Comparison of ENCODE assay signal across 8 cellular contexts in genomic region chr11:113314389-113315301, GRCh38. TPM values are rescaled to one million over a fixed set of nuclear protein-coding genes. Genes with fewer than 3 reads are reported as not detected.
A peak's percentile ranks its signal among the peaks of the same experiment; 100 is the strongest.
DNase-seq lines count a peak whose midpoint lies in the region; ATAC-seq lines count a peak whose summit lies in the region.

A gene with protein sequence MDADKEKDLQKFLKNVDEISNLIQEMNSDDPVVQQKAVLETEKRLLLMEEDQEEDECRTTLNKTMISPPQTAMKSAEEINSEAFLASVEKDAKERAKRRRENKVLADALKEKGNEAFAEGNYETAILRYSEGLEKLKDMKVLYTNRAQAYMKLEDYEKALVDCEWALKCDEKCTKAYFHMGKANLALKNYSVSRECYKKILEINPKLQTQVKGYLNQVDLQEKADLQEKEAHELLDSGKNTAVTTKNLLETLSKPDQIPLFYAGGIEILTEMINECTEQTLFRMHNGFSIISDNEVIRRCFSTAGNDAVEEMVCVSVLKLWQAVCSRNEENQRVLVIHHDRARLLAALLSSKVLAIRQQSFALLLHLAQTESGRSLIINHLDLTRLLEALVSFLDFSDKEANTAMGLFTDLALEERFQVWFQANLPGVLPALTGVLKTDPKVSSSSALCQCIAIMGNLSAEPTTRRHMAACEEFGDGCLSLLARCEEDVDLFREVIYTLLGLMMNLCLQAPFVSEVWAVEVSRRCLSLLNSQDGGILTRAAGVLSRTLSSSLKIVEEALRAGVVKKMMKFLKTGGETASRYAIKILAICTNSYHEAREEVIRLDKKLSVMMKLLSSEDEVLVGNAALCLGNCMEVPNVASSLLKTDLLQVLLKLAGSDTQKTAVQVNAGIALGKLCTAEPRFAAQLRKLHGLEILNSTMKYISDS (plus strand): TSS chr11:113314583. CDS start chr11:113316258, 1,675 bp downstream.

- H3K36me3 Mint-ChIP-seq in IgD-negative memory B cell = peaks cover 9% of the 10 kb centered on the region
- peaks cover 10% of the 10 kb centered on the region for H3K36me3 Mint-ChIP-seq in activated naive CD4-positive, alpha-beta T cell treated with anti-CD3 and anti-CD28 coated beads, Interleukin-2, amount 10 ng/mL, durations not matched to agents 7 days and 5 days

- peak within 1 kb of the TSS; percentile 69 to 91 (median 76) for H3K27ac Mint-ChIP-seq in IgD-negative memory B cell
- H3K27ac Mint-ChIP-seq in activated naive CD4-positive, alpha-beta T cell treated with anti-CD3 and anti-CD28 coated beads, Interleukin-2, amount 10 ng/mL, durations not matched to agents 7 days and 5 days = peak within 1 kb of the TSS; percentile 77

- H3K4me3 ChIP-seq in SJSA1 = peak within 1 kb of the TSS; percentile 65

- H3K4me3 Mint-ChIP-seq in IgD-negative memory B cell = peak within 1 kb of the TSS; percentile 82 to 92 (median 87)
- H3K4me3 Mint-ChIP-seq in activated naive CD4-positive, alpha-beta T cell treated with anti-CD3 and anti-CD28 coated beads, Interleukin-2, amount 10 ng/mL, durations not matched to agents 7 days and 5 days = peak within 1 kb of the TSS; percentile 73

- peak within 1 kb of the TSS; percentile 75 for H3K27ac ChIP-seq in SJSA1

- peaks cover 14 to 27% (median 17%) of the 10 kb centered on the region in 3 donors for H3K4me1 Mint-ChIP-seq in IgD-negative memory B cell
- H3K4me1 Mint-ChIP-seq in activated naive CD4-positive, alpha-beta T cell treated with anti-CD3 and anti-CD28 coated beads, Interleukin-2, amount 10 ng/mL, durations not matched to agents 7 days and 5 days = peaks cover 18% of the 10 kb centered on the region

- peak; percentile 99 for ATAC-seq in GM21529 (IDR thresholded peaks at IDR 0.05; ENCODE audit: unreplicated experiment)

- H3K36me3 ChIP-seq in SJSA1 = no peaks in the 10 kb centered on the region

- no peaks in the 10 kb centered on the region for H3K9me3 ChIP-seq in SJSA1 (replicated peaks)

- no peaks in the 10 kb centered on the region for H3K9me3 Mint-ChIP-seq in IgD-negative memory B cell
- H3K9me3 Mint-ChIP-seq in activated naive CD4-positive, alpha-beta T cell treated with anti-CD3 and anti-CD28 coated beads, Interleukin-2, amount 10 ng/mL, durations not matched to agents 7 days and 5 days = no peaks in the 10 kb centered on the region

- peaks cover 19% of the 10 kb centered on the region for H3K4me1 ChIP-seq in SJSA1 (replicated peaks)

- no peaks in the 10 kb centered on the region for H3K27me3 ChIP-seq in SJSA1 (replicated peaks)

- DNase-seq in DMS153 treated with DMSO at 0.1 percent for 48 hours (lab: John Stamatoyannopoulos, UW; ENCODE audit: unreplicated experiment) (peak; percentile 93), SJSA1 (ENCODE audit: low read depth in 1 of 2, low spot score in 2 of 2) (peak; percentile 82 to 86), globus pallidus (ENCODE audit: low spot score) (peak; percentile 94), occipital lobe (lab: John Stamatoyannopoulos, UW) (peak; percentile 87), superior temporal gyrus (ENCODE audit: extremely low spot score) (peak; percentile 89)
- peak; percentile 94 for DNase-seq in activated naive CD4-positive, alpha-beta T cell treated with anti-CD3 and anti-CD28 coated beads, Interleukin-2, amount 10 ng/mL, durations not matched to agents 7 days and 5 days

- no peaks in the 10 kb centered on the region for H3K27me3 Mint-ChIP-seq in IgD-negative memory B cell
- no peaks in the 10 kb centered on the region for H3K27me3 Mint-ChIP-seq in activated naive CD4-positive, alpha-beta T cell treated with anti-CD3 and anti-CD28 coated beads, Interleukin-2, amount 10 ng/mL, durations not matched to agents 7 days and 5 days

- CTCF ChIA-PET in activated naive CD4-positive, alpha-beta T cell treated with anti-CD3 and anti-CD28 coated beads, Interleukin-2, amount 10 ng/mL, durations not matched to agents 7 days and 5 days (lab: Charles Lee) = no interaction called here

RNA-seq across cellular contexts. Expression of the gene that starts here (rescaled TPM):
- 9.8 TPM for polyA plus RNA-seq in IgD-negative memory B cell
- 3.2 and 8.3 TPM in 2 replicates for total RNA-seq in SJSA1 (2014; rRNA removed; shearing (Covaris generic))
- total RNA-seq in occipital lobe = 1.4 TPM

Comparison
In these comparisons a context has a peak if more than half of its experiments do, and no peak if none do; other contexts are left out.
1. Peak in every context shown above with its lines: DNase-seq, ATAC-seq, H3K4me3 ChIP-seq and H3K27ac ChIP-seq.